In genomic region chr5:151602806-151603205, GRCh38 we compare ENCODE assay signal across 27 cellular contexts. TPM values are rescaled to one million over a fixed set of nuclear protein-coding genes. Genes with fewer than 3 reads are reported as not detected.
"Had no signal": no experiment of that assay in that cellular context is flagged by ENCODE, and none has a peak within 500 bp of the region (broad histone marks: within the 10 kb centered on the region; RNA-seq: fewer than 3 reads in every experiment).

No MANE protein-coding gene starts in this region.

- H3K9me3 ChIP-seq: ascending aorta, lower lobe of right lung, right atrium auricular region, thoracic aorta, uterus had no signal

- H3K36me3 Mint-ChIP-seq: activated naive CD8-positive, alpha-beta T cell treated with anti-CD3 and anti-CD28 coated beads for 36 hours; immature natural killer cell; natural killer cell treated with Interleukin-12 subunit alpha and Interleukin-12 subunit beta and Interleukin-15 and Interleukin-18, amount 100 ng/mL, for 72 hours had no signal

- H3K9me3 Mint-ChIP-seq: activated naive CD8-positive, alpha-beta T cell treated with anti-CD3 and anti-CD28 coated beads for 36 hours; central memory CD8-positive, alpha-beta T cell; effector memory CD8-positive, alpha-beta T cell; natural killer cell treated with Interleukin-12 subunit alpha and Interleukin-12 subunit beta and Interleukin-15 and Interleukin-18, amount 100 ng/mL, for 72 hours had no signal

- H3K36me3 ChIP-seq: ascending aorta, lower lobe of right lung, right atrium auricular region, thoracic aorta, uterus had no signal

- H3K4me1 ChIP-seq: ascending aorta, lower lobe of right lung, right atrium auricular region, uterus had no signal

- H3K4me3 Mint-ChIP-seq: activated naive CD8-positive, alpha-beta T cell treated with anti-CD3 and anti-CD28 coated beads for 36 hours; activated T-cell treated with anti-CD3 and anti-CD28 coated beads, Interleukin-2, amount 50 U/mL, for 72 hours; central memory CD8-positive, alpha-beta T cell; effector memory CD8-positive, alpha-beta T cell; immature natural killer cell; natural killer cell treated with Interleukin-12 subunit alpha and Interleukin-12 subunit beta and Interleukin-15 and Interleukin-18, amount 100 ng/mL, for 72 hours had no signal

- H3K27me3 Mint-ChIP-seq: activated naive CD8-positive, alpha-beta T cell treated with anti-CD3 and anti-CD28 coated beads for 36 hours had no signal

- H3K27me3 ChIP-seq: ascending aorta, right atrium auricular region, uterus had no signal

- H3K27ac Mint-ChIP-seq: activated naive CD8-positive, alpha-beta T cell treated with anti-CD3 and anti-CD28 coated beads for 36 hours; activated T-cell treated with anti-CD3 and anti-CD28 coated beads, Interleukin-2, amount 50 U/mL, for 72 hours; effector memory CD8-positive, alpha-beta T cell; immature natural killer cell; natural killer cell treated with Interleukin-12 subunit alpha and Interleukin-12 subunit beta and Interleukin-15 and Interleukin-18, amount 100 ng/mL, for 72 hours had no signal

- H3K27ac ChIP-seq: ascending aorta, coronary artery, lower lobe of right lung, right atrium auricular region, thoracic aorta, uterus had no signal

- DNase-seq: activated CD4-positive, alpha-beta T cell treated with anti-CD3 and anti-CD28 coated beads for 4 hours; activated CD4-positive, alpha-beta T cell treated with anti-CD3 and anti-CD28 coated beads, Interleukin-2, amount 50 U/mL, for 4 hours; activated CD4-positive, CD25-positive, alpha-beta regulatory T cell; activated naive CD4-positive, alpha-beta T cell; activated naive CD8-positive, alpha-beta T cell treated with anti-CD3 and anti-CD28 coated beads for 36 hours; activated T-cell treated with anti-CD3 and anti-CD28 coated beads for 4 hours; activated T-cell treated with anti-CD3 and anti-CD28 coated beads, Interleukin-2, amount 50 U/mL, for 72 hours; effector memory CD8-positive, alpha-beta T cell; erythroblast; head of caudate nucleus; hypothalamus; immature natural killer cell; kidney glomerular epithelial cell; lower lobe of right lung; mesendoderm; stimulated activated CD4-positive, alpha-beta T cell treated with anti-CD3 and anti-CD28 coated beads, Interleukin-2, amount 100 ng/mL, for 48 hours; stimulated activated naive CD8-positive, alpha-beta T cell treated with anti-CD3 and anti-CD28 coated beads, Interleukin-15, Interleukin-2, amounts not matched to agents 100 U/mL and 50 U/mL, for 24 hours; uterus had no signal

- H3K4me3 ChIP-seq: ascending aorta, coronary artery, lower lobe of right lung, right atrium auricular region, thoracic aorta, uterus had no signal

- ATAC-seq: activated T-cell treated with anti-CD3 and anti-CD28 coated beads, Interleukin-2, amount 50 U/mL, for 72 hours; effector memory CD8-positive, alpha-beta T cell; left lobe of liver; lower lobe of right lung; stimulated activated naive CD8-positive, alpha-beta T cell treated with anti-CD3 and anti-CD28 coated beads, Interleukin-15, Interleukin-2, amounts not matched to agents 100 U/mL and 50 U/mL, for 24 hours had no signal

- H3K4me1 Mint-ChIP-seq: central memory CD8-positive, alpha-beta T cell; immature natural killer cell had no signal

RNA-seq across cellular contexts. Expression of gene FAT2, which starts 11.7 kb away (rescaled TPM):
- total RNA-seq: activated naive CD8-positive, alpha-beta T cell treated with anti-CD3 and anti-CD28 coated beads for 36 hours; activated T-cell treated with anti-CD3 and anti-CD28 coated beads, Interleukin-2, amount 50 U/mL, for 72 hours; ascending aorta; left lobe of liver; mononuclear cell; natural killer cell treated with Interleukin-12 subunit alpha and Interleukin-12 subunit beta and Interleukin-15 and Interleukin-18, amount 100 ng/mL, for 72 hours; right atrium auricular region; T-helper 1 cell treated with Interleukin-12 subunit alpha and Interleukin-12 subunit beta and Interleukin-4 antibody, amounts not matched to agents 30 ng/mL and 1 ng/mL, for 36 hours had no signal
